In genomic region chr5:120955795-120956194, GRCh38 we compare ENCODE assay signal across 21 cellular contexts.
"Had no signal": no experiment of that assay in that cellular context is flagged by ENCODE, and none has a peak within 500 bp of the region (broad histone marks: within the 10 kb centered on the region; RNA-seq: fewer than 3 reads in every experiment).

No MANE protein-coding gene starts in this region.

- DNase-seq: colonic mucosa; cortex of kidney; dermis blood vessel endothelial cell; dorsolateral prefrontal cortex; effector CD4-positive, alpha-beta T cell; effector CD8-positive, alpha-beta T cell; effector memory CD4-positive, alpha-beta T cell; effector memory CD8-positive, alpha-beta T cell; endodermal cell; erythroblast; esophagus squamous epithelium; foreskin fibroblast; foreskin keratinocyte; foreskin melanocyte; gastrocnemius medialis; glutamatergic neuron; head of caudate nucleus; heart left ventricle; heart right ventricle had no signal

- ATAC-seq: effector memory CD8-positive, alpha-beta T cell; esophagus mucosa; foreskin keratinocyte; gastrocnemius medialis; gastroesophageal sphincter; heart left ventricle; heart right ventricle had no signal
